ENCODE assay signal across 8 cellular contexts in genomic region chr17:74442670-74443515, GRCh38. TPM values are rescaled to one million over a fixed set of nuclear protein-coding genes. Genes with fewer than 3 reads are reported as not detected.
DNase-seq lines count a peak whose midpoint lies in the region; ATAC-seq and TF ChIP-seq lines count a peak whose summit lies in the region.

No MANE protein-coding gene starts in this region.

- no peaks in the 10 kb centered on the region for H3K4me1 Mint-ChIP-seq in activated CD4-positive, alpha-beta T cell treated with anti-CD3 and anti-CD28 coated beads for 36 hours
- no peaks in the 10 kb centered on the region for H3K4me1 Mint-ChIP-seq in activated T-helper 2 cell treated with anti-CD3 and anti-CD28 coated beads, Interferon-gamma antibody, Interleukin-2, Interleukin-4, amounts not matched to agents 10 μg/mL and 5 μg/mL and 100 μg/mL, durations not matched to agents 14 hours and 24 hours and 36 hours (ENCODE audit: low read depth)

- CTCF ChIA-PET in activated CD4-positive, alpha-beta T cell treated with anti-CD3 and anti-CD28 coated beads for 36 hours (lab: Charles Lee), result interaction anchor here (0.7 kb wide), 1 partner anchor 123 kb away, joined by 3 read pairs; no protein-coding TSS in a partner anchor
- CTCF ChIA-PET in PC-3 (lab: Charles Lee), result interaction anchor here (1.1 kb wide), 1 partner anchor 63 kb away, joined by 3 read pairs; no protein-coding TSS in a partner anchor

- H3K27me3 ChIP-seq in PC-3 (ENCODE audit: low read length), result no peaks in the 10 kb centered on the region
- no peaks in the 10 kb centered on the region for H3K27me3 ChIP-seq in muscle layer of colon (ENCODE audit: control insufficient read depth in 1 of 2, insufficient read depth in 2 of 2, low read length in 2 of 2)

- H3K27ac ChIP-seq in PC-3 (ENCODE audit: low read length) (peak overlapping the region; percentile 46), epithelial cell of prostate (peak overlapping the region; percentile 49), muscle layer of colon (ENCODE audit: low read depth, low read length) (peak overlapping the region; percentile 43)

- H3K4me3 ChIP-seq in PC-3 (ENCODE audit: low read length), result peak overlapping the region; percentile 24; the same call in 1 of the 2 replicates
- H3K4me3 ChIP-seq in muscle layer of colon (ENCODE audit: low read depth in 1 of 2, low read length in 2 of 2), result peak overlapping the region in 1 of 2 donors; percentile 35

- no peak for ATAC-seq in activated CD4-positive, alpha-beta T cell treated with anti-CD3 and anti-CD28 coated beads for 36 hours
- ATAC-seq in HG03175 (IDR thresholded peaks at IDR 0.05; ENCODE audit: unreplicated experiment) (peak; percentile 69), PC-3 (peak; percentile 82)

- intact Hi-C loops in activated CD4-positive, alpha-beta T cell treated with anti-CD3 and anti-CD28 coated beads for 36 hours (cut with DNase I, micrococcal nuclease), result no loop called here
- intact Hi-C loops in PC-3 (cut with micrococcal nuclease), result no loop called here
- intact Hi-C loops in activated T-helper 2 cell treated with anti-CD3 and anti-CD28 coated beads, Interferon-gamma antibody, Interleukin-2, Interleukin-4, amounts not matched to agents 10 μg/mL and 5 μg/mL and 100 μg/mL, durations not matched to agents 14 hours and 24 hours and 36 hours (cut with micrococcal nuclease), result no loop called here

- H3K4me1 ChIP-seq in PC-3 (ENCODE audit: insufficient read depth, low read length) (peaks cover 13% of the 10 kb centered on the region), muscle layer of colon (ENCODE audit: insufficient read depth, low read length) (peaks cover 23% of the 10 kb centered on the region)

- peaks cover 3% of the 10 kb centered on the region for H3K27me3 Mint-ChIP-seq in activated CD4-positive, alpha-beta T cell treated with anti-CD3 and anti-CD28 coated beads for 36 hours
- H3K27me3 Mint-ChIP-seq in activated T-helper 2 cell treated with anti-CD3 and anti-CD28 coated beads, Interferon-gamma antibody, Interleukin-2, Interleukin-4, amounts not matched to agents 10 μg/mL and 5 μg/mL and 100 μg/mL, durations not matched to agents 14 hours and 24 hours and 36 hours (ENCODE audit: low read depth), result peaks cover 7% of the 10 kb centered on the region

- H3K36me3 ChIP-seq in PC-3 (ENCODE audit: low read depth, low read length), result peaks cover 34% of the 10 kb centered on the region
- H3K36me3 ChIP-seq in muscle layer of colon (ENCODE audit: insufficient read depth, low read length), result no peaks in the 10 kb centered on the region

- H3K9me3 ChIP-seq in PC-3 (ENCODE audit: low read length) (no peaks in the 10 kb centered on the region), muscle layer of colon (ENCODE audit: low read length) (no peaks in the 10 kb centered on the region)

- H3K4me3 Mint-ChIP-seq in activated CD4-positive, alpha-beta T cell treated with anti-CD3 and anti-CD28 coated beads for 36 hours, result no peak overlapping the region
- H3K4me3 Mint-ChIP-seq in activated T-helper 2 cell treated with anti-CD3 and anti-CD28 coated beads, Interferon-gamma antibody, Interleukin-2, Interleukin-4, amounts not matched to agents 10 μg/mL and 5 μg/mL and 100 μg/mL, durations not matched to agents 14 hours and 24 hours and 36 hours (ENCODE audit: low read depth), result no peak overlapping the region

- peak overlapping the region; percentile 36 for H3K4me2 ChIP-seq in PC-3 (ENCODE audit: low read length)

- BruUV-seq in PC-3 (replicated peaks; lab: Mats Ljungman, UMichigan), result no TSS peak

- H3K36me3 Mint-ChIP-seq in activated CD4-positive, alpha-beta T cell treated with anti-CD3 and anti-CD28 coated beads for 36 hours (ENCODE audit: low read depth), result no peaks in the 10 kb centered on the region
- H3K36me3 Mint-ChIP-seq in activated T-helper 2 cell treated with anti-CD3 and anti-CD28 coated beads, Interferon-gamma antibody, Interleukin-2, Interleukin-4, amounts not matched to agents 10 μg/mL and 5 μg/mL and 100 μg/mL, durations not matched to agents 14 hours and 24 hours and 36 hours (ENCODE audit: low read depth), result no peaks in the 10 kb centered on the region

- no peaks in the 10 kb centered on the region for H3K9me2 ChIP-seq in PC-3 (replicated peaks; ENCODE audit: low read length)

- no peak for TF ChIP-seq CTCF in PC-3 (conservative IDR thresholded peaks at IDR 0.05; ENCODE audit: low read depth, low read length)

- H3K9ac ChIP-seq in PC-3 (ENCODE audit: low read length) (no peak overlapping the region), muscle layer of colon (ENCODE audit: low read length) (no peak overlapping the region)

- H4K20me1 ChIP-seq in PC-3 (ENCODE audit: low read length), result 0 out of 2 replicates have a peak, but pooled peaks cover 7% of the 10 kb centered on the region

- POLR2A ChIA-PET in activated CD4-positive, alpha-beta T cell treated with anti-CD3 and anti-CD28 coated beads for 36 hours (lab: Charles Lee), result no interaction called here
- POLR2A ChIA-PET in PC-3 (lab: Charles Lee; ENCODE audit: unreplicated experiment), result interaction anchor here (0.7 to 1.0 kb wide), 2 partner anchors 13 to 797 kb away, joined by 3 to 4 read pairs; no protein-coding TSS in a partner anchor

- peaks cover 15% of the 10 kb centered on the region for H3K79me2 ChIP-seq in PC-3 (ENCODE audit: low read length)

- no peak overlapping the region for H3K27ac Mint-ChIP-seq in activated CD4-positive, alpha-beta T cell treated with anti-CD3 and anti-CD28 coated beads for 36 hours
- no peak overlapping the region for H3K27ac Mint-ChIP-seq in activated T-helper 2 cell treated with anti-CD3 and anti-CD28 coated beads, Interferon-gamma antibody, Interleukin-2, Interleukin-4, amounts not matched to agents 10 μg/mL and 5 μg/mL and 100 μg/mL, durations not matched to agents 14 hours and 24 hours and 36 hours

- DNase-seq in activated CD4-positive, alpha-beta T cell treated with anti-CD3 and anti-CD28 coated beads for 36 hours, result peak; percentile 48
- DNase-seq in activated CD4-positive, alpha-beta T cell treated with anti-CD3 and anti-CD28 coated beads, Interleukin-2, amount 50 U/mL, for 1 hour, result no peak
- peak; percentile 51 for DNase-seq in PC-3
- peak; percentile 58 for DNase-seq in epithelial cell of prostate (ENCODE audit: low read depth, low spot score)
- DNase-seq in activated T-helper 2 cell treated with anti-CD3 and anti-CD28 coated beads, Interferon-gamma antibody, Interleukin-2, Interleukin-4, amounts not matched to agents 10 μg/mL and 5 μg/mL and 100 μg/mL, durations not matched to agents 14 hours and 24 hours and 36 hours (ENCODE audit: low spot score), result no peak
- no peak for DNase-seq in AG08396 (ENCODE audit: low spot score)

- H3F3A ChIP-seq in PC-3 (ENCODE audit: low read length, unreplicated experiment), result no peaks in the 10 kb centered on the region

- no peak overlapping the region for H2AFZ ChIP-seq in PC-3 (ENCODE audit: low read length)

- peaks cover 8% of the 10 kb centered on the region for H3K9me3 Mint-ChIP-seq in activated CD4-positive, alpha-beta T cell treated with anti-CD3 and anti-CD28 coated beads for 36 hours (ENCODE audit: low read depth)
- peaks cover 2% of the 10 kb centered on the region for H3K9me3 Mint-ChIP-seq in activated T-helper 2 cell treated with anti-CD3 and anti-CD28 coated beads, Interferon-gamma antibody, Interleukin-2, Interleukin-4, amounts not matched to agents 10 μg/mL and 5 μg/mL and 100 μg/mL, durations not matched to agents 14 hours and 24 hours and 36 hours

RNA-seq across cellular contexts. Expression of gene GPRC5C, which starts 11.0 kb away (rescaled TPM):
- total RNA-seq in activated CD4-positive, alpha-beta T cell treated with anti-CD3 and anti-CD28 coated beads for 36 hours, result 1 to 10 TPM in 1 of 2 experiments, under 1 TPM in 1; 0.97 to 1.3 TPM
- 209 and 210 TPM in 2 replicates for total RNA-seq in PC-3 (2014; rRNA removed)
- total RNA-seq in activated T-helper 2 cell treated with anti-CD3 and anti-CD28 coated beads, Interferon-gamma antibody, Interleukin-2, Interleukin-4, amounts not matched to agents 10 μg/mL and 5 μg/mL and 100 μg/mL, durations not matched to agents 14 hours and 24 hours and 36 hours, result 0.44 and 0.89 TPM in 2 replicates

RNA-seq across cellular contexts. Expression of gene CD300A, which starts 23.5 kb away (rescaled TPM):
- 1 to 10 TPM; 4.9 to 5.8 TPM for total RNA-seq in activated CD4-positive, alpha-beta T cell treated with anti-CD3 and anti-CD28 coated beads for 36 hours
- total RNA-seq in PC-3 (2014; rRNA removed), result not detected in 2 replicates
- total RNA-seq in activated T-helper 2 cell treated with anti-CD3 and anti-CD28 coated beads, Interferon-gamma antibody, Interleukin-2, Interleukin-4, amounts not matched to agents 10 μg/mL and 5 μg/mL and 100 μg/mL, durations not matched to agents 14 hours and 24 hours and 36 hours, result 16.6 and 16.7 TPM in 2 replicates

Comparison
In these comparisons a context has a peak if more than half of its experiments do, and no peak if none do; other contexts are left out.
1. DNase-seq: peak in activated CD4-positive, alpha-beta T cell treated with anti-CD3 and anti-CD28 coated beads for 36 hours (single experiment), PC-3 (single experiment) and epithelial cell of prostate (single experiment); none in activated CD4-positive, alpha-beta T cell treated with anti-CD3 and anti-CD28 coated beads, Interleukin-2, amount 50 U/mL, for 1 hour (single experiment), activated T-helper 2 cell treated with anti-CD3 and anti-CD28 coated beads, Interferon-gamma antibody, Interleukin-2, Interleukin-4, amounts not matched to agents 10 μg/mL and 5 μg/mL and 100 μg/mL, durations not matched to agents 14 hours and 24 hours and 36 hours (single experiment) and AG08396 (single experiment).
2. RNA of gene GPRC5C, which starts 11.0 kb away (total RNA-seq): 209 to 210 TPM in PC-3; 0.97 to 1.3 TPM in activated CD4-positive, alpha-beta T cell treated with anti-CD3 and anti-CD28 coated beads for 36 hours and 0.44 to 0.89 TPM in activated T-helper 2 cell treated with anti-CD3 and anti-CD28 coated beads, Interferon-gamma antibody, Interleukin-2, Interleukin-4, amounts not matched to agents 10 μg/mL and 5 μg/mL and 100 μg/mL, durations not matched to agents 14 hours and 24 hours and 36 hours; every median in the first group is over 10 times any median in the second.
3. Peak in every context shown above with its lines, with median percentiles within 50 percentile points of each other: H3K27ac ChIP-seq.